In the genomic region with DNA sequence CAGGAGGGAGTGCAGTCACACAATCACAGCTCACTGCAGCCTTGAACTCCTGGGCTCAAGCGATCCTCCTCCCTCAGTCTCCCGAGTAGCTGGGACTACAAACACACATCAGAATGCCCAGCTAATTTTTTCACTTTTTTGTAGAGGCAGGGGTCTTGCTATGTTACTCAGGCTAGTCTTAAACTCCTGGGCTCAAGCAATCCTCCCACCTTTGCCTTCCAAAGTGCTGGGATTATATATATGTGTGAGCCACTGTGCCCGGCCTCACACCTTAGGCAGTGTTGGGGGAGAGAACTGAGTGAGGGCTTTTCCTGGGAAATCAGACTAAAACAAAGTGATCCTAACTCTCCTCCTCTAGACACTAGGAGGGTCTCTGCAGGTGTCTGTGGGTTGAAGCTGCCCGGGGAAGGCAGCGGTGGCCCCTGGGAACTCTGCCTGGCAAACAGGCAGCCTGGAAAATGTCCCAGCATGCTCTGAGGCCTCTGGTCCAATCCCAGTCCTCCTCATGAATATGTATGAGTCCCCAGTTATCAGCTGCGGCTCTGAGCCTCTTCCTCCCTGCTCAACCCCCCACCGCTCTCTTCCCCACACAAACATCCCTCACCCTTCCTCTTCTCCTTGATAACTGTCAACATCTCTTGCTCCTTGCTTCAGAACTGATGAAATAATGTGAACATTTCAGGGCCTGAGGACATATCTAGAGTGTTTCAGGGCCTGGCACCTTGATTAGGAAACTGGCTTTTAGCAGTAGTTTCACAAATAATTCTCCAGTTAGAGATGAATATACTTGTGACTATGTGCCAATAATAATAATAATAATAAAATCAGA, we compare ENCODE assay signal across 1 cellular context.
A peak's percentile ranks its signal among the peaks of the same experiment; 100 is the strongest.
TF ChIP-seq lines count a peak whose summit lies in the region.

No MANE protein-coding gene starts in this region.

TF ChIP-seq in HepG2, 621 proteins besides CTCF, POLR2A, EP300 and RAD21 (continued from another document and continues in another):
- TF ChIP-seq, protein P1, sequence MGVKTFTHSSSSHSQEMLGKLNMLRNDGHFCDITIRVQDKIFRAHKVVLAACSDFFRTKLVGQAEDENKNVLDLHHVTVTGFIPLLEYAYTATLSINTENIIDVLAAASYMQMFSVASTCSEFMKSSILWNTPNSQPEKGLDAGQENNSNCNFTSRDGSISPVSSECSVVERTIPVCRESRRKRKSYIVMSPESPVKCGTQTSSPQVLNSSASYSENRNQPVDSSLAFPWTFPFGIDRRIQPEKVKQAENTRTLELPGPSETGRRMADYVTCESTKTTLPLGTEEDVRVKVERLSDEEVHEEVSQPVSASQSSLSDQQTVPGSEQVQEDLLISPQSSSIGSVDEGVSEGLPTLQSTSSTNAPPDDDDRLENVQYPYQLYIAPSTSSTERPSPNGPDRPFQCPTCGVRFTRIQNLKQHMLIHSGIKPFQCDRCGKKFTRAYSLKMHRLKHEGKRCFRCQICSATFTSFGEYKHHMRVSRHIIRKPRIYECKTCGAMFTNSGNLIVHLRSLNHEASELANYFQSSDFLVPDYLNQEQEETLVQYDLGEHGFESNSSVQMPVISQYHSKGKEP (CRISPR knock-in tag; IDR thresholded peaks at IDR 0.05), result no peak
- TF ChIP-seq, protein P2, sequence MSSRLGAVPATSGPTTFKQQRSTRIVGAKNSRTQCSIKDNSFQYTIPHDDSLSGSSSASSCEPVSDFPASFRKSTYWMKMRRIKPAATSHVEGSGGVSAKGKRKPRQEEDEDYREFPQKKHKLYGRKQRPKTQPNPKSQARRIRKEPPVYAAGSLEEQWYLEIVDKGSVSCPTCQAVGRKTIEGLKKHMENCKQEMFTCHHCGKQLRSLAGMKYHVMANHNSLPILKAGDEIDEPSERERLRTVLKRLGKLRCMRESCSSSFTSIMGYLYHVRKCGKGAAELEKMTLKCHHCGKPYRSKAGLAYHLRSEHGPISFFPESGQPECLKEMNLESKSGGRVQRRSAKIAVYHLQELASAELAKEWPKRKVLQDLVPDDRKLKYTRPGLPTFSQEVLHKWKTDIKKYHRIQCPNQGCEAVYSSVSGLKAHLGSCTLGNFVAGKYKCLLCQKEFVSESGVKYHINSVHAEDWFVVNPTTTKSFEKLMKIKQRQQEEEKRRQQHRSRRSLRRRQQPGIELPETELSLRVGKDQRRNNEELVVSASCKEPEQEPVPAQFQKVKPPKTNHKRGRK (CRISPR knock-in tag; IDR thresholded peaks at IDR 0.05), result no peak
- TF ChIP-seq, protein P3, sequence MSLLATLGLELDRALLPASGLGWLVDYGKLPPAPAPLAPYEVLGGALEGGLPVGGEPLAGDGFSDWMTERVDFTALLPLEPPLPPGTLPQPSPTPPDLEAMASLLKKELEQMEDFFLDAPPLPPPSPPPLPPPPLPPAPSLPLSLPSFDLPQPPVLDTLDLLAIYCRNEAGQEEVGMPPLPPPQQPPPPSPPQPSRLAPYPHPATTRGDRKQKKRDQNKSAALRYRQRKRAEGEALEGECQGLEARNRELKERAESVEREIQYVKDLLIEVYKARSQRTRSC (CRISPR knock-in tag; IDR thresholded peaks at IDR 0.05; ENCODE audit: low read depth), result no peak
- TF ChIP-seq, protein P4, sequence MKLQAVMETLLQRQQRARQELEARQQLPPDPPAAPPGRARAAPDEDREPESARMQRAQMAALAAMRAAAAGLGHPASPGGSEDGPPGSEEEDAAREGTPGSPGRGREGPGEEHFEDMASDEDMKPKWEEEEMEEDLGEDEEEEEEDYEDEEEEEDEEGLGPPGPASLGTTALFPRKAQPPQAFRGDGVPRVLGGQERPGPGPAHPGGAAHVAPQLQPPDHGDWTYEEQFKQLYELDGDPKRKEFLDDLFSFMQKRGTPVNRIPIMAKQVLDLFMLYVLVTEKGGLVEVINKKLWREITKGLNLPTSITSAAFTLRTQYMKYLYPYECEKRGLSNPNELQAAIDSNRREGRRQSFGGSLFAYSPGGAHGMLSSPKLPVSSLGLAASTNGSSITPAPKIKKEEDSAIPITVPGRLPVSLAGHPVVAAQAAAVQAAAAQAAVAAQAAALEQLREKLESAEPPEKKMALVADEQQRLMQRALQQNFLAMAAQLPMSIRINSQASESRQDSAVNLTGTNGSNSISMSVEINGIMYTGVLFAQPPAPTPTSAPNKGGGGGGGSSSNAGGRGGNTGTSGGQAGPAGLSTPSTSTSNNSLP (IDR thresholded peaks at IDR 0.05; ENCODE audit: low read depth, low read length), result no peak
- TF ChIP-seq ARNTL (CRISPR knock-in tag; IDR thresholded peaks at IDR 0.05) (no peak), HES4 (CRISPR knock-in tag; IDR thresholded peaks at IDR 0.05; ENCODE audit: borderline replicate concordance) (no peak), SP5 (CRISPR knock-in tag; IDR thresholded peaks at IDR 0.05; ENCODE audit: borderline replicate concordance, low read depth) (no peak), THAP11 (CRISPR knock-in tag; IDR thresholded peaks at IDR 0.05) (peak; percentile 50), ZNF350 (CRISPR knock-in tag; IDR thresholded peaks at IDR 0.05; ENCODE audit: borderline replicate concordance, low read depth) (no peak), JUN (CRISPR knock-in tag; IDR thresholded peaks at IDR 0.05) (no peak), PHF21A (CRISPR knock-in tag; IDR thresholded peaks at IDR 0.05) (peak; percentile 58), SALL1 (CRISPR knock-in tag; IDR thresholded peaks at IDR 0.05) (peak; percentile 76), ZBTB20 (CRISPR knock-in tag; IDR thresholded peaks at IDR 0.05; ENCODE audit: borderline replicate concordance, low read depth) (no peak), FOXJ3 (CRISPR knock-in tag; IDR thresholded peaks at IDR 0.05; ENCODE audit: borderline replicate concordance) (no peak), MIER2 (CRISPR knock-in tag; IDR thresholded peaks at IDR 0.05) (no peak), ZNF790 (CRISPR knock-in tag; IDR thresholded peaks at IDR 0.05; ENCODE audit: borderline replicate concordance) (no peak), TBP (CRISPR knock-in tag; IDR thresholded peaks at IDR 0.05) (no peak), SYNCRIP (IDR thresholded peaks at IDR 0.05; ENCODE audit: insufficient read depth, low read depth, low read length) (no peak), ZNF629 (CRISPR knock-in tag; conservative IDR thresholded peaks at IDR 0.05) (no peak), ATAD3A (CRISPR knock-in tag; IDR thresholded peaks at IDR 0.05) (no peak), SAFB2 (CRISPR knock-in tag; IDR thresholded peaks at IDR 0.05; ENCODE audit: borderline replicate concordance, low read depth) (no peak), ZSCAN30 (CRISPR knock-in tag; IDR thresholded peaks at IDR 0.05) (no peak), KDM1A (CRISPR knock-in tag; IDR thresholded peaks at IDR 0.05) (no peak), TEAD3 (CRISPR knock-in tag; optimal IDR thresholded peaks at IDR 0.05; ENCODE audit: borderline replicate concordance) (peak; percentile 28), ZZZ3 (CRISPR knock-in tag; IDR thresholded peaks at IDR 0.05; ENCODE audit: borderline replicate concordance) (no peak), ASH2L (IDR thresholded peaks at IDR 0.05; ENCODE audit: insufficient read length, low read depth, low read length) (no peak), MEIS1 (CRISPR knock-in tag; IDR thresholded peaks at IDR 0.05; ENCODE audit: borderline replicate concordance) (no peak), HOXA5 (CRISPR knock-in tag; IDR thresholded peaks at IDR 0.05) (no peak), MTA1 (CRISPR knock-in tag; IDR thresholded peaks at IDR 0.05; ENCODE audit: borderline replicate concordance) (no peak), ZNF225 (CRISPR knock-in tag; IDR thresholded peaks at IDR 0.05) (no peak), RBAK (CRISPR knock-in tag; IDR thresholded peaks at IDR 0.05) (no peak)
- TF ChIP-seq, protein P5, sequence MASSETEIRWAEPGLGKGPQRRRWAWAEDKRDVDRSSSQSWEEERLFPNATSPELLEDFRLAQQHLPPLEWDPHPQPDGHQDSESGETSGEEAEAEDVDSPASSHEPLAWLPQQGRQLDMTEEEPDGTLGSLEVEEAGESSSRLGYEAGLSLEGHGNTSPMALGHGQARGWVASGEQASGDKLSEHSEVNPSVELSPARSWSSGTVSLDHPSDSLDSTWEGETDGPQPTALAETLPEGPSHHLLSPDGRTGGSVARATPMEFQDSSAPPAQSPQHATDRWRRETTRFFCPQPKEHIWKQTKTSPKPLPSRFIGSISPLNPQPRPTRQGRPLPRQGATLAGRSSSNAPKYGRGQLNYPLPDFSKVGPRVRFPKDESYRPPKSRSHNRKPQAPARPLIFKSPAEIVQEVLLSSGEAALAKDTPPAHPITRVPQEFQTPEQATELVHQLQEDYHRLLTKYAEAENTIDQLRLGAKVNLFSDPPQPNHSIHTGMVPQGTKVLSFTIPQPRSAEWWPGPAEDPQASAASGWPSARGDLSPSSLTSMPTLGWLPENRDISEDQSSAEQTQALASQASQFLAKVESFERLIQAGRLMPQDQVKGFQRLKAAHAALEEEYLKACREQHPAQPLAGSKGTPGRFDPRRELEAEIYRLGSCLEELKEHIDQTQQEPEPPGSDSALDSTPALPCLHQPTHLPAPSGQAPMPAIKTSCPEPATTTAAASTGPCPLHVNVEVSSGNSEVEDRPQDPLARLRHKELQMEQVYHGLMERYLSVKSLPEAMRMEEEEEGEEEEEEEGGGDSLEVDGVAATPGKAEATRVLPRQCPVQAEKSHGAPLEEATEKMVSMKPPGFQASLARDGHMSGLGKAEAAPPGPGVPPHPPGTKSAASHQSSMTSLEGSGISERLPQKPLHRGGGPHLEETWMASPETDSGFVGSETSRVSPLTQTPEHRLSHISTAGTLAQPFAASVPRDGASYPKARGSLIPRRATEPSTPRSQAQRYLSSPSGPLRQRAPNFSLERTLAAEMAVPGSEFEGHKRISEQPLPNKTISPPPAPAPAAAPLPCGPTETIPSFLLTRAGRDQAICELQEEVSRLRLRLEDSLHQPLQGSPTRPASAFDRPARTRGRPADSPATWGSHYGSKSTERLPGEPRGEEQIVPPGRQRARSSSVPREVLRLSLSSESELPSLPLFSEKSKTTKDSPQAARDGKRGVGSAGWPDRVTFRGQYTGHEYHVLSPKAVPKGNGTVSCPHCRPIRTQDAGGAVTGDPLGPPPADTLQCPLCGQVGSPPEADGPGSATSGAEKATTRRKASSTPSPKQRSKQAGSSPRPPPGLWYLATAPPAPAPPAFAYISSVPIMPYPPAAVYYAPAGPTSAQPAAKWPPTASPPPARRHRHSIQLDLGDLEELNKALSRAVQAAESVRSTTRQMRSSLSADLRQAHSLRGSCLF (CRISPR knock-in tag; IDR thresholded peaks at IDR 0.05; ENCODE audit: borderline replicate concordance), result no peak
- TF ChIP-seq, protein P6, sequence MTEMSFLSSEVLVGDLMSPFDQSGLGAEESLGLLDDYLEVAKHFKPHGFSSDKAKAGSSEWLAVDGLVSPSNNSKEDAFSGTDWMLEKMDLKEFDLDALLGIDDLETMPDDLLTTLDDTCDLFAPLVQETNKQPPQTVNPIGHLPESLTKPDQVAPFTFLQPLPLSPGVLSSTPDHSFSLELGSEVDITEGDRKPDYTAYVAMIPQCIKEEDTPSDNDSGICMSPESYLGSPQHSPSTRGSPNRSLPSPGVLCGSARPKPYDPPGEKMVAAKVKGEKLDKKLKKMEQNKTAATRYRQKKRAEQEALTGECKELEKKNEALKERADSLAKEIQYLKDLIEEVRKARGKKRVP (CRISPR knock-in tag; IDR thresholded peaks at IDR 0.05), result 0 out of 4 replicates have a peak, but pooled peaks of 1 of the 2 experiments have one; percentile 24
- TF ChIP-seq, protein P7, sequence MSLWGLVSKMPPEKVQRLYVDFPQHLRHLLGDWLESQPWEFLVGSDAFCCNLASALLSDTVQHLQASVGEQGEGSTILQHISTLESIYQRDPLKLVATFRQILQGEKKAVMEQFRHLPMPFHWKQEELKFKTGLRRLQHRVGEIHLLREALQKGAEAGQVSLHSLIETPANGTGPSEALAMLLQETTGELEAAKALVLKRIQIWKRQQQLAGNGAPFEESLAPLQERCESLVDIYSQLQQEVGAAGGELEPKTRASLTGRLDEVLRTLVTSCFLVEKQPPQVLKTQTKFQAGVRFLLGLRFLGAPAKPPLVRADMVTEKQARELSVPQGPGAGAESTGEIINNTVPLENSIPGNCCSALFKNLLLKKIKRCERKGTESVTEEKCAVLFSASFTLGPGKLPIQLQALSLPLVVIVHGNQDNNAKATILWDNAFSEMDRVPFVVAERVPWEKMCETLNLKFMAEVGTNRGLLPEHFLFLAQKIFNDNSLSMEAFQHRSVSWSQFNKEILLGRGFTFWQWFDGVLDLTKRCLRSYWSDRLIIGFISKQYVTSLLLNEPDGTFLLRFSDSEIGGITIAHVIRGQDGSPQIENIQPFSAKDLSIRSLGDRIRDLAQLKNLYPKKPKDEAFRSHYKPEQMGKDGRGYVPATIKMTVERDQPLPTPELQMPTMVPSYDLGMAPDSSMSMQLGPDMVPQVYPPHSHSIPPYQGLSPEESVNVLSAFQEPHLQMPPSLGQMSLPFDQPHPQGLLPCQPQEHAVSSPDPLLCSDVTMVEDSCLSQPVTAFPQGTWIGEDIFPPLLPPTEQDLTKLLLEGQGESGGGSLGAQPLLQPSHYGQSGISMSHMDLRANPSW (CRISPR knock-in tag; IDR thresholded peaks at IDR 0.05; ENCODE audit: borderline replicate concordance), result no peak
- TF ChIP-seq, protein P8, sequence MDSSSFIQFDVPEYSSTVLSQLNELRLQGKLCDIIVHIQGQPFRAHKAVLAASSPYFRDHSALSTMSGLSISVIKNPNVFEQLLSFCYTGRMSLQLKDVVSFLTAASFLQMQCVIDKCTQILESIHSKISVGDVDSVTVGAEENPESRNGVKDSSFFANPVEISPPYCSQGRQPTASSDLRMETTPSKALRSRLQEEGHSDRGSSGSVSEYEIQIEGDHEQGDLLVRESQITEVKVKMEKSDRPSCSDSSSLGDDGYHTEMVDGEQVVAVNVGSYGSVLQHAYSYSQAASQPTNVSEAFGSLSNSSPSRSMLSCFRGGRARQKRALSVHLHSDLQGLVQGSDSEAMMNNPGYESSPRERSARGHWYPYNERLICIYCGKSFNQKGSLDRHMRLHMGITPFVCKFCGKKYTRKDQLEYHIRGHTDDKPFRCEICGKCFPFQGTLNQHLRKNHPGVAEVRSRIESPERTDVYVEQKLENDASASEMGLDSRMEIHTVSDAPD (CRISPR knock-in tag; IDR thresholded peaks at IDR 0.05), result no peak
- TF ChIP-seq, protein P9, sequence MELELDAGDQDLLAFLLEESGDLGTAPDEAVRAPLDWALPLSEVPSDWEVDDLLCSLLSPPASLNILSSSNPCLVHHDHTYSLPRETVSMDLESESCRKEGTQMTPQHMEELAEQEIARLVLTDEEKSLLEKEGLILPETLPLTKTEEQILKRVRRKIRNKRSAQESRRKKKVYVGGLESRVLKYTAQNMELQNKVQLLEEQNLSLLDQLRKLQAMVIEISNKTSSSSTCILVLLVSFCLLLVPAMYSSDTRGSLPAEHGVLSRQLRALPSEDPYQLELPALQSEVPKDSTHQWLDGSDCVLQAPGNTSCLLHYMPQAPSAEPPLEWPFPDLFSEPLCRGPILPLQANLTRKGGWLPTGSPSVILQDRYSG (CRISPR knock-in tag; IDR thresholded peaks at IDR 0.05), result no peak
